Comparison of ENCODE assay signal across 20 cellular contexts in the genomic region with DNA sequence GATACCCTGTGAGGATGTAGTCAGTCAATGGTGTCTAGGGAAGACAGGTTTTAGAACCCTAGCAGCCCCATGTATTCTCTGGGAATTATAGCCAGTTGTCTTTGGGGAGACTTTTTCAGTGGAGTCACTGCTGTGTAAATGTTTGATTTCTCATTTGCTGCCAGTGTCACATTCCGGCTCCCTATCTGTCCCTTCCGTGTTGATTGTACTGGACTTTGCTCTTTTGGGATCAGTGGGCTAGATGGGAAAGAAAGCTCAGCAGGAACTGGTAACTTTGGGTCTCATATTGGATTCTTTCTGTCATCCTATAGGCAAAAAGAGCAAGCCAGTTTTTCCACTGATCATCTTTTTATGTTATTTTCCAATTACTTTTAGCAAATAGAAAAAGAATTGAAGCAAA.
"Had no signal": no experiment of that assay in that cellular context is flagged by ENCODE, and none has a peak within 500 bp of the region (broad histone marks: within the 10 kb centered on the region; RNA-seq: fewer than 3 reads in every experiment).

No MANE protein-coding gene starts in this region.

- H3K27me3 ChIP-seq: foreskin keratinocyte, left lung, testis, tibial nerve had no signal

- H3K4me3 ChIP-seq: left lung, lung, psoas muscle, testis, tibial nerve had no signal

- ATAC-seq: effector memory CD8-positive, alpha-beta T cell; foreskin keratinocyte; left lung; natural killer cell; psoas muscle; sciatic nerve; stimulated activated naive B cell treated with anti-CD40 and anti-IgM and Interleukin-4, amounts not matched to agents 10 μg/mL and 1 μg/mL and 100 μg/mL, for 72 hours; stimulated activated naive CD8-positive, alpha-beta T cell treated with anti-CD3 and anti-CD28 coated beads, Interleukin-15, amount 100 ng/mL, for 72 hours had no signal

- H3K9ac ChIP-seq: parathyroid adenoma had no signal

- DNase-seq: cerebellar nuclear complex; effector memory CD8-positive, alpha-beta T cell; erythroblast; foreskin keratinocyte; kidney glomerular epithelial cell; left lung; mesendoderm; natural killer cell; psoas muscle; retina; stimulated activated CD4-positive, alpha-beta T cell treated with anti-CD3 and anti-CD28 coated beads, Interleukin-2, amount 100 ng/mL, for 24 hours; stimulated activated CD4-positive, alpha-beta T cell treated with anti-CD3 and anti-CD28 coated beads, Interleukin-4, amount 100 ng/mL, for 4 hours; stimulated activated naive B cell treated with anti-CD40 and anti-IgM and Interleukin-4, amounts not matched to agents 10 μg/mL and 1 μg/mL and 100 μg/mL, for 72 hours; stimulated activated naive CD8-positive, alpha-beta T cell treated with anti-CD3 and anti-CD28 coated beads, Interleukin-15, amount 100 ng/mL, for 72 hours; testis had no signal

- H3K4me1 ChIP-seq: foreskin keratinocyte, left lung, parathyroid adenoma, psoas muscle, testis had no signal

- H3K36me3 ChIP-seq: left lung, tibial nerve had no signal

- H3K9me3 ChIP-seq: left lung, psoas muscle, testis, tibial nerve had no signal

- H3K27ac ChIP-seq: foreskin keratinocyte, left lung, parathyroid adenoma, psoas muscle, testis, tibial nerve had no signal

- FAIRE-seq: colon had no signal
